ENCODE assay signal across 20 cellular contexts in genomic region chr12:32828120-32828519, GRCh38.
"Had no signal": no experiment of that assay in that cellular context is flagged by ENCODE, and none has a peak within 500 bp of the region (broad histone marks: within the 10 kb centered on the region; RNA-seq: fewer than 3 reads in every experiment).

No MANE protein-coding gene starts in this region.

- ATAC-seq: activated T-cell treated with anti-CD3 and anti-CD28 coated beads, Interleukin-2, amount 50 U/mL, for 4 hours; gastrocnemius medialis; lower lobe of right lung; stimulated activated naive CD8-positive, alpha-beta T cell treated with anti-CD3 and anti-CD28 coated beads, Interleukin-15, amount 100 ng/mL, for 72 hours; WTC11 had no signal

- H3K9me3 ChIP-seq: ascending aorta, colonic mucosa, esophagus squamous epithelium, gastrocnemius medialis, lower lobe of right lung, suprapubic skin, tibial nerve had no signal

- H3K9ac ChIP-seq: neural progenitor cell had no signal

- H3K27me3 ChIP-seq: adrenal gland, ascending aorta, colonic mucosa, esophagus squamous epithelium, gastrocnemius medialis, neural progenitor cell, suprapubic skin, tibial nerve had no signal

- H2AFZ ChIP-seq: neural progenitor cell had no signal

- H3K27ac ChIP-seq: adrenal gland, ascending aorta, colonic mucosa, dorsolateral prefrontal cortex, esophagus squamous epithelium, gastrocnemius medialis, lower lobe of right lung, neural progenitor cell, suprapubic skin, tibial nerve had no signal

- H3K4me3 ChIP-seq: adrenal gland, ascending aorta, colonic mucosa, dorsolateral prefrontal cortex, esophagus squamous epithelium, gastrocnemius medialis, lower lobe of right lung, neural progenitor cell, suprapubic skin, tibial nerve had no signal

- H3K36me3 ChIP-seq: adrenal gland, ascending aorta, colonic mucosa, esophagus squamous epithelium, gastrocnemius medialis, lower lobe of right lung, neural progenitor cell, suprapubic skin had no signal

- DNase-seq: activated CD4-positive, alpha-beta T cell treated with anti-CD3 and anti-CD28 coated beads, Interleukin-2, amount 50 U/mL, for 4 hours; activated CD8-positive, alpha-beta memory T cell treated with anti-CD3 and anti-CD28 coated beads, Interleukin-2, amount 50 U/mL, for 48 hours; activated naive CD4-positive, alpha-beta T cell; activated T-cell treated with anti-CD3 and anti-CD28 coated beads, Interleukin-2, amount 50 U/mL, for 4 hours; adrenal gland; colonic mucosa; dorsolateral prefrontal cortex; esophagus squamous epithelium; gastrocnemius medialis; lower lobe of right lung; midbrain; naive B cell; posterior cingulate gyrus; stimulated activated naive CD8-positive, alpha-beta T cell treated with anti-CD3 and anti-CD28 coated beads, Interleukin-15, amount 100 ng/mL, for 72 hours; T1000 had no signal

- H3K4me2 ChIP-seq: neural progenitor cell had no signal

- H3K4me1 ChIP-seq: adrenal gland, ascending aorta, colonic mucosa, esophagus squamous epithelium, gastrocnemius medialis, lower lobe of right lung, suprapubic skin, tibial nerve had no signal
